In the genomic region with DNA sequence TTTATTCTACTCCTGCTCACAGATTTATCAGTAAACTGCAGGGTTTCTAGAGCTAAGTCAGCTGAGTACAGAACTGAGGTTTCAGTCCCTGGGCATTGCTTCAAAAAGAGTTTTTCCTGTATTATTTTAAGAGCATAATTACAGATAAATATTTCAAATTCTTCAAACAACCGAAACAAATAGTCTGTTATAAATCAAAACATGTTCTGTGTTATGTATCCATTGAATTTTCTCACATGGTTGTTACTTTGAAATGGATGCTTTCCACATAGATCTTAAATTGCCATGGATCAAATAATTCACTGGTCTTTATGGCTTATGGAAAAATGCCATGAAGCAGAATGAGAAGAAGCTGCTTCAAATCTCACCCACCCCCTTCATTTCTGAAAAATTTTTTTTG, we compare ENCODE assay signal across 19 cellular contexts.
DNase-seq lines count a peak whose midpoint lies in the region; ATAC-seq and TF ChIP-seq lines count a peak whose summit lies in the region.
"Had no signal": no experiment of that assay in that cellular context is flagged by ENCODE, and none has a peak within 500 bp of the region (broad histone marks: within the 10 kb centered on the region; RNA-seq: fewer than 3 reads in every experiment).

No MANE protein-coding gene starts in this region.

- peaks cover 99% of the 10 kb centered on the region for H3K4me1 Mint-ChIP-seq in activated T-cell treated with anti-CD3 and anti-CD28 coated beads, Interleukin-2, amount 50 U/mL, for 72 hours (ENCODE audit: low read depth)
- no peaks in the 10 kb centered on the region for H3K4me1 Mint-ChIP-seq in nephron progenitor cell

- H3K4me3 Mint-ChIP-seq in activated T-cell treated with anti-CD3 and anti-CD28 coated beads, Interleukin-2, amount 50 U/mL, for 72 hours = peak overlapping the region in 1 of 2 donors; percentile 88
- no peak overlapping the region for H3K4me3 Mint-ChIP-seq in nephron progenitor cell

- H3K36me3 ChIP-seq in HEK293 (ENCODE audit: control insufficient read depth in 2 of 2, insufficient read depth in 1 of 2, low read length in 2 of 2) = no peaks in the 10 kb centered on the region
- H3K36me3 ChIP-seq: cardiac muscle cell, esophagus muscularis mucosa, stomach, upper lobe of left lung, WERI-Rb-1 had no signal

- H3K9me3 Mint-ChIP-seq in activated T-cell treated with anti-CD3 and anti-CD28 coated beads, Interleukin-2, amount 50 U/mL, for 72 hours = no peaks in the 10 kb centered on the region
- no peaks in the 10 kb centered on the region for H3K9me3 Mint-ChIP-seq in nephron progenitor cell

- no peak overlapping the region for H3K27ac ChIP-seq in HEK293 (ENCODE audit: extremely low read depth, low read depth, low read length)
- H3K27ac ChIP-seq: cardiac muscle cell, esophagus muscularis mucosa, parathyroid adenoma, stomach, upper lobe of left lung, WERI-Rb-1 had no signal

- H3K27ac Mint-ChIP-seq in activated T-cell treated with anti-CD3 and anti-CD28 coated beads, Interleukin-2, amount 50 U/mL, for 72 hours = peak overlapping the region; percentile 100
- H3K27ac Mint-ChIP-seq in nephron progenitor cell = peak overlapping the region; percentile 54

- POLR2A ChIA-PET in HEK293 (lab: Yijun Ruan, JAX) = interaction anchor here (0.5 kb wide), 1 partner anchor 40 kb away, joined by 3 read pairs; no protein-coding TSS in a partner anchor

- CTCF ChIA-PET in HEK293 (lab: Yijun Ruan, JAX) = interaction anchor here (0.6 to 0.9 kb wide), 2 partner anchors 67 to 215 kb away, joined by 3 to 4 read pairs; no protein-coding TSS in a partner anchor

- H3K4me1 ChIP-seq in HEK293 (ENCODE audit: control insufficient read depth, insufficient read depth, low read length) = peaks cover 6% of the 10 kb centered on the region; the same call in 1 of the 2 replicates
- H3K4me1 ChIP-seq: Caco-2, parathyroid adenoma had no signal

- in situ Hi-C loops in astrocyte of the cerebellum (cut with HindIII; ENCODE audit: low sequenced_read_pairs) = no loop called here

- no peaks in the 10 kb centered on the region for H3K9me3 ChIP-seq in HEK293 (ENCODE audit: control insufficient read depth, insufficient read depth, low read depth, low read length)
- H3K9me3 ChIP-seq: Caco-2, esophagus muscularis mucosa, stomach, upper lobe of left lung had no signal

- H3K27me3 Mint-ChIP-seq in activated T-cell treated with anti-CD3 and anti-CD28 coated beads, Interleukin-2, amount 50 U/mL, for 72 hours (ENCODE audit: low read depth) = no peaks in the 10 kb centered on the region
- H3K27me3 Mint-ChIP-seq in nephron progenitor cell (ENCODE audit: low read depth, poor library complexity) = peaks cover 3% of the 10 kb centered on the region

- ATAC-seq in activated T-cell treated with anti-CD3 and anti-CD28 coated beads, Interleukin-2, amount 50 U/mL, for 72 hours (replicated peaks in 1 of 2) = no peak
- ATAC-seq: K562 had no signal

- H3K4me3 ChIP-seq in HEK293 (ENCODE audit: low read depth, low read length) (no peak overlapping the region), astrocyte of the cerebellum (ENCODE audit: low read depth, low read length) (no peak overlapping the region)
- H3K4me3 ChIP-seq: cardiac muscle cell, esophagus muscularis mucosa, K562, stomach, upper lobe of left lung had no signal

- DNase-seq in activated T-cell treated with anti-CD3 and anti-CD28 coated beads, Interleukin-2, amount 50 U/mL, for 72 hours = no peak
- no peak for DNase-seq in activated T-cell treated with anti-CD3 and anti-CD28 coated beads, Interleukin-2, amount 50 U/mL, for 48 hours
- DNase-seq in astrocyte of the cerebellum (ENCODE audit: low read depth) = peak; percentile 56
- no peak for DNase-seq in nephron progenitor cell
- DNase-seq in inferior parietal cortex (ENCODE audit: extremely low spot score) = no peak
- no peak for DNase-seq in SKM-1 treated with dmso at 0.1 percent for 144 hours (lab: John Stamatoyannopoulos, UW; ENCODE audit: unreplicated experiment)
- DNase-seq in NCI-H345 treated with DMSO at 0.1 percent for 48 hours (lab: John Stamatoyannopoulos, UW; ENCODE audit: unreplicated experiment) = no peak
- DNase-seq: Caco-2, glutamatergic neuron, NCI-H187, NCI-H226, stomach, upper lobe of left lung, WERI-Rb-1 had no signal

- peaks cover 14 to 33% of the 10 kb centered on the region in 2 donors for H3K36me3 Mint-ChIP-seq in activated T-cell treated with anti-CD3 and anti-CD28 coated beads, Interleukin-2, amount 50 U/mL, for 72 hours (ENCODE audit: insufficient read depth in 2 of 2)
- H3K36me3 Mint-ChIP-seq in nephron progenitor cell (ENCODE audit: low read depth) = no peaks in the 10 kb centered on the region

- TF ChIP-seq CTCF in HEK293 (tag by site-specific recombination; IDR thresholded peaks at IDR 0.05) = no peak
- no peak for TF ChIP-seq CTCF in astrocyte of the cerebellum (IDR thresholded peaks at IDR 0.05; ENCODE audit: low read depth, low read length, missing control alignments)
- no peak for TF ChIP-seq CTCF in nephron progenitor cell (IDR thresholded peaks at IDR 0.05)

TF ChIP-seq in HEK293, 187 proteins besides CTCF, POLR2A, EP300 and RAD21:
- TF ChIP-seq, protein P1, sequence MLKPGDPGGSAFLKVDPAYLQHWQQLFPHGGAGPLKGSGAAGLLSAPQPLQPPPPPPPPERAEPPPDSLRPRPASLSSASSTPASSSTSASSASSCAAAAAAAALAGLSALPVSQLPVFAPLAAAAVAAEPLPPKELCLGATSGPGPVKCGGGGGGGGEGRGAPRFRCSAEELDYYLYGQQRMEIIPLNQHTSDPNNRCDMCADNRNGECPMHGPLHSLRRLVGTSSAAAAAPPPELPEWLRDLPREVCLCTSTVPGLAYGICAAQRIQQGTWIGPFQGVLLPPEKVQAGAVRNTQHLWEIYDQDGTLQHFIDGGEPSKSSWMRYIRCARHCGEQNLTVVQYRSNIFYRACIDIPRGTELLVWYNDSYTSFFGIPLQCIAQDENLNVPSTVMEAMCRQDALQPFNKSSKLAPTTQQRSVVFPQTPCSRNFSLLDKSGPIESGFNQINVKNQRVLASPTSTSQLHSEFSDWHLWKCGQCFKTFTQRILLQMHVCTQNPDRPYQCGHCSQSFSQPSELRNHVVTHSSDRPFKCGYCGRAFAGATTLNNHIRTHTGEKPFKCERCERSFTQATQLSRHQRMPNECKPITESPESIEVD (tag by site-specific recombination; IDR thresholded peaks at IDR 0.05) = 0 out of 2 replicates have a peak, but pooled peaks have one; percentile 16
- TF ChIP-seq KLF8 (tag by site-specific recombination; IDR thresholded peaks at IDR 0.05) = no peak
